ENCODE assay signal across 8 cellular contexts in the genomic region with DNA sequence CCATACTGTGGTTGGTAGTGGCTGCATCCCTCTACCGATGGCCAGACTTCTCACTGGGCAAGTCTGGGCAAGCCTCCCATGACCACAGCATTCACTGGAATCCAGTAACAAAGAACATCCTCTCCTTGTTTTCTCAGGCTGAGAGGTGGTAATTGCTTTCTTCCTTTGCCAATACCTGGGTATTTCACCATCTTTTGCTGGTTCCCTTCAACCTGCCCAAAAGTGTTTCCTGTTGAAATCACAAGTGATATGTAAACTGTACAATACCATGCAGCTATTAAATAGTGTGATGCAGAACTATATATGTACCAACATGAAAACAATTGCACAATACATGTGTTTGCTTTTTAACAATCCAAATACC. TPM values are rescaled to one million over a fixed set of nuclear protein-coding genes. Genes with fewer than 3 reads are reported as not detected.
DNase-seq lines count a peak whose midpoint lies in the region; ATAC-seq and TF ChIP-seq lines count a peak whose summit lies in the region.

A gene (minus strand): TSS at position 55 of the 364 bp plus-strand sequence. CDS start 42,240 bp downstream, outside the sequence.

- H3K9me3 ChIP-seq in neural cell (ENCODE audit: low read length), result no peaks in the 10 kb centered on the region

- no peaks in the 10 kb centered on the region for H3K27me3 ChIP-seq in neural cell (ENCODE audit: insufficient read depth, low read depth, low read length)

- ATAC-seq in activated CD4-positive, CD25-positive, alpha-beta regulatory T cell treated with anti-CD3 and anti-CD28 coated beads, Interleukin-2, amount 50 U/mL, for 24 hours, result no peak
- ATAC-seq in stimulated activated naive B cell treated with anti-CD40 and anti-IgM and Interleukin-4, amounts not matched to agents 10 μg/mL and 1 μg/mL and 100 μg/mL, for 72 hours (replicated peaks), result no peak

- H3K4me2 ChIP-seq in neural cell (ENCODE audit: low read length), result no peak within 1 kb of the TSS

- H3K27me3 Mint-ChIP-seq in stimulated activated naive B cell treated with anti-CD40 and anti-IgM and Interleukin-4, amounts not matched to agents 10 μg/mL and 1 μg/mL and 100 μg/mL, for 72 hours, result no peaks in the 10 kb centered on the region

- H2AFZ ChIP-seq in neural cell (ENCODE audit: low read depth, low read length), result no peak within 1 kb of the TSS

- no peak for TF ChIP-seq EP300 in neural cell (conservative IDR thresholded peaks at IDR 0.05; ENCODE audit: poor library complexity, severe bottlenecking)

- no peaks in the 10 kb centered on the region for H3K4me1 Mint-ChIP-seq in stimulated activated naive B cell treated with anti-CD40 and anti-IgM and Interleukin-4, amounts not matched to agents 10 μg/mL and 1 μg/mL and 100 μg/mL, for 72 hours

- peaks cover 16% of the 10 kb centered on the region for H3K79me2 ChIP-seq in neural cell (replicated peaks; ENCODE audit: insufficient read depth, low read length)

- no peak within 1 kb of the TSS for H3K27ac Mint-ChIP-seq in stimulated activated naive B cell treated with anti-CD40 and anti-IgM and Interleukin-4, amounts not matched to agents 10 μg/mL and 1 μg/mL and 100 μg/mL, for 72 hours

- no peaks in the 10 kb centered on the region for H4K20me1 ChIP-seq in neural cell (ENCODE audit: insufficient read depth)

- no peaks in the 10 kb centered on the region for H3K36me3 ChIP-seq in neural cell (ENCODE audit: insufficient read depth, low read length)

- peak within 1 kb of the TSS; percentile 67 for H3K27ac ChIP-seq in neural cell (ENCODE audit: low read length)

- no peak within 1 kb of the TSS for H3K4me3 ChIP-seq in neural cell (ENCODE audit: low read length)

- no peak within 1 kb of the TSS for H3K4me3 Mint-ChIP-seq in stimulated activated naive B cell treated with anti-CD40 and anti-IgM and Interleukin-4, amounts not matched to agents 10 μg/mL and 1 μg/mL and 100 μg/mL, for 72 hours

- H3F3A ChIP-seq in neural cell (ENCODE audit: insufficient read depth, low read length, poor library complexity, severe bottlenecking), result no peaks in the 10 kb centered on the region

- H3K36me3 Mint-ChIP-seq in stimulated activated naive B cell treated with anti-CD40 and anti-IgM and Interleukin-4, amounts not matched to agents 10 μg/mL and 1 μg/mL and 100 μg/mL, for 72 hours, result no peaks in the 10 kb centered on the region

- TF ChIP-seq CTCF in neural cell (IDR thresholded peaks at IDR 0.05; ENCODE audit: poor library complexity, severe bottlenecking), result no peak

- no peak for TF ChIP-seq RAD21 in neural cell (conservative IDR thresholded peaks at IDR 0.05)

- H3K9me2 ChIP-seq in neural cell (ENCODE audit: insufficient read depth, low read length), result no peaks in the 10 kb centered on the region

- peak; percentile 57 for DNase-seq in GM03348 (ENCODE audit: low spot score)
- DNase-seq in NCI-H2196 (lab: John Stamatoyannopoulos, UW; ENCODE audit: unreplicated experiment), result peak; percentile 79
- peak; percentile 86 to 97 for DNase-seq in dermis microvascular lymphatic vessel endothelial cell (ENCODE audit: low read depth in 2 of 2)
- DNase-seq in DMS79 (lab: John Stamatoyannopoulos, UW), result no peak
- no peak for DNase-seq in stimulated activated naive B cell treated with anti-CD40 and anti-IgM and Interleukin-4, amounts not matched to agents 10 μg/mL and 1 μg/mL and 100 μg/mL, for 72 hours
- no peak for DNase-seq in activated CD4-positive, alpha-beta T cell treated with anti-CD3 and anti-CD28 coated beads, Interleukin-2, amount 50 U/mL, for 1 hour

- peaks cover 0 to 1% of the 10 kb centered on the region in 2 donors for H3K9me3 Mint-ChIP-seq in stimulated activated naive B cell treated with anti-CD40 and anti-IgM and Interleukin-4, amounts not matched to agents 10 μg/mL and 1 μg/mL and 100 μg/mL, for 72 hours

- H3K9ac ChIP-seq in neural cell (ENCODE audit: low read length), result no peak within 1 kb of the TSS

TF ChIP-seq in neural cell, 6 proteins besides CTCF, POLR2A, EP300 and RAD21:
- TF ChIP-seq, protein P1, sequence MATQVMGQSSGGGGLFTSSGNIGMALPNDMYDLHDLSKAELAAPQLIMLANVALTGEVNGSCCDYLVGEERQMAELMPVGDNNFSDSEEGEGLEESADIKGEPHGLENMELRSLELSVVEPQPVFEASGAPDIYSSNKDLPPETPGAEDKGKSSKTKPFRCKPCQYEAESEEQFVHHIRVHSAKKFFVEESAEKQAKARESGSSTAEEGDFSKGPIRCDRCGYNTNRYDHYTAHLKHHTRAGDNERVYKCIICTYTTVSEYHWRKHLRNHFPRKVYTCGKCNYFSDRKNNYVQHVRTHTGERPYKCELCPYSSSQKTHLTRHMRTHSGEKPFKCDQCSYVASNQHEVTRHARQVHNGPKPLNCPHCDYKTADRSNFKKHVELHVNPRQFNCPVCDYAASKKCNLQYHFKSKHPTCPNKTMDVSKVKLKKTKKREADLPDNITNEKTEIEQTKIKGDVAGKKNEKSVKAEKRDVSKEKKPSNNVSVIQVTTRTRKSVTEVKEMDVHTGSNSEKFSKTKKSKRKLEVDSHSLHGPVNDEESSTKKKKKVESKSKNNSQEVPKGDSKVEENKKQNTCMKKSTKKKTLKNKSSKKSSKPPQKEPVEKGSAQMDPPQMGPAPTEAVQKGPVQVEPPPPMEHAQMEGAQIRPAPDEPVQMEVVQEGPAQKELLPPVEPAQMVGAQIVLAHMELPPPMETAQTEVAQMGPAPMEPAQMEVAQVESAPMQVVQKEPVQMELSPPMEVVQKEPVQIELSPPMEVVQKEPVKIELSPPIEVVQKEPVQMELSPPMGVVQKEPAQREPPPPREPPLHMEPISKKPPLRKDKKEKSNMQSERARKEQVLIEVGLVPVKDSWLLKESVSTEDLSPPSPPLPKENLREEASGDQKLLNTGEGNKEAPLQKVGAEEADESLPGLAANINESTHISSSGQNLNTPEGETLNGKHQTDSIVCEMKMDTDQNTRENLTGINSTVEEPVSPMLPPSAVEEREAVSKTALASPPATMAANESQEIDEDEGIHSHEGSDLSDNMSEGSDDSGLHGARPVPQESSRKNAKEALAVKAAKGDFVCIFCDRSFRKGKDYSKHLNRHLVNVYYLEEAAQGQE (IDR thresholded peaks at IDR 0.05; ENCODE audit: borderline replicate concordance), result no peak
- TF ChIP-seq SMC3 (conservative IDR thresholded peaks at IDR 0.05; ENCODE audit: poor library complexity) (no peak), EZH2 (IDR thresholded peaks at IDR 0.05; ENCODE audit: borderline replicate concordance, insufficient read depth, low read length, poor library complexity, severe bottlenecking) (no peak), MXI1 (conservative IDR thresholded peaks at IDR 0.05; ENCODE audit: poor library complexity, severe bottlenecking) (no peak), TAF1 (IDR thresholded peaks at IDR 0.05; ENCODE audit: low read depth) (no peak), POLR2AphosphoS5 (IDR thresholded peaks at IDR 0.05) (no peak)

RNA-seq across cellular contexts. Expression of the gene that starts here (rescaled TPM):
- 12.5 and 13.3 TPM in 2 replicates for total RNA-seq in dermis microvascular lymphatic vessel endothelial cell
- polyA plus RNA-seq in neural cell, result 3.2 and 3.4 TPM in 2 replicates
- polyA minus RNA-seq in neural cell, result 76.4 and 82.4 TPM in 2 replicates

Comparison
In these comparisons a context has a peak if more than half of its experiments do, and no peak if none do; other contexts are left out.
1. DNase-seq: peak in GM03348 (single experiment), NCI-H2196 (single experiment) and dermis microvascular lymphatic vessel endothelial cell (2 of 2); none in DMS79 (single experiment), stimulated activated naive B cell treated with anti-CD40 and anti-IgM and Interleukin-4, amounts not matched to agents 10 μg/mL and 1 μg/mL and 100 μg/mL, for 72 hours (single experiment) and activated CD4-positive, alpha-beta T cell treated with anti-CD3 and anti-CD28 coated beads, Interleukin-2, amount 50 U/mL, for 1 hour (single experiment).